Comparison of ENCODE assay signal across 1 cellular context in the genomic region with DNA sequence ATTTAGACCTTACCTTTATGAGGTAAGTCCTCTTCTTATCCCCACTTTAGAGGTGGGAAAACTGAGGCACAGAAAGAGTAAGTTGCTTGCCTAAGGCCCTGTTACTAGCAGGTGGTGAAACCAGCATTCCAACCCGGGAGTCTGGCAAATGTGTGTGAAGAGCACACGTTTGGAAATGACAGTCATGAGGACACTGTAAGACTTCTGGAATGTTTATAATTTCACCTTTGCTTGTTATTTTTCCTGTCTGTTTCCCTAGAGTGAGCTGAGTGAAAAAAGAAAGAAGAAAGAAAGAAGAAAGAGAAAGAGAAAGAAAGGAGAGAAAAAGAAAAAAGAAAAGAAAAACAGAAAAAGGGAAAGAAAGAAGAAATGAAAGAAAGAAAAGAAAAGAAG.
TF ChIP-seq lines count a peak whose summit lies in the region.

No MANE protein-coding gene starts in this region.

TF ChIP-seq in HepG2, 621 proteins besides CTCF, POLR2A, EP300 and RAD21 (continued from another document and continues in another):
- TF ChIP-seq, protein P1, sequence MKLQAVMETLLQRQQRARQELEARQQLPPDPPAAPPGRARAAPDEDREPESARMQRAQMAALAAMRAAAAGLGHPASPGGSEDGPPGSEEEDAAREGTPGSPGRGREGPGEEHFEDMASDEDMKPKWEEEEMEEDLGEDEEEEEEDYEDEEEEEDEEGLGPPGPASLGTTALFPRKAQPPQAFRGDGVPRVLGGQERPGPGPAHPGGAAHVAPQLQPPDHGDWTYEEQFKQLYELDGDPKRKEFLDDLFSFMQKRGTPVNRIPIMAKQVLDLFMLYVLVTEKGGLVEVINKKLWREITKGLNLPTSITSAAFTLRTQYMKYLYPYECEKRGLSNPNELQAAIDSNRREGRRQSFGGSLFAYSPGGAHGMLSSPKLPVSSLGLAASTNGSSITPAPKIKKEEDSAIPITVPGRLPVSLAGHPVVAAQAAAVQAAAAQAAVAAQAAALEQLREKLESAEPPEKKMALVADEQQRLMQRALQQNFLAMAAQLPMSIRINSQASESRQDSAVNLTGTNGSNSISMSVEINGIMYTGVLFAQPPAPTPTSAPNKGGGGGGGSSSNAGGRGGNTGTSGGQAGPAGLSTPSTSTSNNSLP (IDR thresholded peaks at IDR 0.05; ENCODE audit: low read depth, low read length): 0 out of 2 replicates have a peak, but pooled peaks have one; percentile 15
- TF ChIP-seq FOXM1 (CRISPR knock-in tag; IDR thresholded peaks at IDR 0.05) (no peak), CCAR2 (optimal IDR thresholded peaks at IDR 0.05; ENCODE audit: low read depth, low read length) (no peak), ZBTB42 (CRISPR knock-in tag; IDR thresholded peaks at IDR 0.05) (no peak), TOPORS (CRISPR knock-in tag; IDR thresholded peaks at IDR 0.05) (no peak), THAP11 (CRISPR knock-in tag; IDR thresholded peaks at IDR 0.05) (no peak), EHMT2 (IDR thresholded peaks at IDR 0.05; ENCODE audit: borderline replicate concordance, low read depth, low read length) (no peak; the same call in 1 of the 2 replicates), MYNN (CRISPR knock-in tag; IDR thresholded peaks at IDR 0.05; ENCODE audit: low read depth) (no peak), CHD4 (IDR thresholded peaks at IDR 0.05; ENCODE audit: borderline replicate concordance, low read length) (peak; percentile 99), TSC22D2 (CRISPR knock-in tag; IDR thresholded peaks at IDR 0.05; ENCODE audit: borderline replicate concordance) (no peak), ZFP36 (IDR thresholded peaks at IDR 0.05; ENCODE audit: borderline replicate concordance, low read depth, low read length, partially characterized antibody) (no peak), ASH2L (IDR thresholded peaks at IDR 0.05; ENCODE audit: insufficient read length, low read depth, low read length) (peak; percentile 21), KDM5B (CRISPR knock-in tag; IDR thresholded peaks at IDR 0.05; ENCODE audit: borderline replicate concordance) (no peak), ZFP36L2 (CRISPR knock-in tag; IDR thresholded peaks at IDR 0.05) (no peak), ZNF329 (CRISPR knock-in tag; IDR thresholded peaks at IDR 0.05; ENCODE audit: low read depth) (no peak), ZNF619 (CRISPR knock-in tag; IDR thresholded peaks at IDR 0.05) (no peak), ARNT (IDR thresholded peaks at IDR 0.05) (no peak), GATAD2A (CRISPR knock-in tag; IDR thresholded peaks at IDR 0.05) (0 out of 2 replicates have a peak, but pooled peaks have one; percentile 12), SOX5 (CRISPR knock-in tag; IDR thresholded peaks at IDR 0.05; ENCODE audit: borderline replicate concordance) (peak; percentile 32; the same call in 1 of the 2 replicates), RNF2 (conservative IDR thresholded peaks at IDR 0.05; ENCODE audit: low read depth) (no peak), SPEN (CRISPR knock-in tag; IDR thresholded peaks at IDR 0.05; ENCODE audit: low read depth) (0 out of 2 replicates have a peak, but pooled peaks have one; percentile 1), AHR (CRISPR knock-in tag; IDR thresholded peaks at IDR 0.05) (no peak), ZNF484 (CRISPR knock-in tag; IDR thresholded peaks at IDR 0.05; ENCODE audit: borderline replicate concordance, low read depth) (no peak), CHD2 (IDR thresholded peaks at IDR 0.05; ENCODE audit: low read depth, low read length) (no peak), MAFF (IDR thresholded peaks at IDR 0.05; ENCODE audit: low read depth, low read length) (no peak), BHLHE40 (IDR thresholded peaks at IDR 0.05; ENCODE audit: low read length) (peak; percentile 64; the same call in 1 of the 2 replicates), ZNF20 (CRISPR knock-in tag; IDR thresholded peaks at IDR 0.05) (no peak), SIX1 (CRISPR knock-in tag; IDR thresholded peaks at IDR 0.05; ENCODE audit: borderline replicate concordance) (no peak), ZNF644 (CRISPR knock-in tag; IDR thresholded peaks at IDR 0.05; ENCODE audit: low read depth) (no peak), TRIM24 (CRISPR knock-in tag; IDR thresholded peaks at IDR 0.05) (no peak), GABPA (IDR thresholded peaks at IDR 0.05; ENCODE audit: low read depth, low read length) (no peak), GABPA (CRISPR knock-in tag; IDR thresholded peaks at IDR 0.05; ENCODE audit: low read depth) (no peak), TEAD3 (CRISPR knock-in tag; optimal IDR thresholded peaks at IDR 0.05; ENCODE audit: borderline replicate concordance) (peak; percentile 89), ARHGAP35 (CRISPR knock-in tag; IDR thresholded peaks at IDR 0.05; ENCODE audit: borderline replicate concordance) (no peak), ZKSCAN1 (IDR thresholded peaks at IDR 0.05; ENCODE audit: low read length) (0 out of 2 replicates have a peak, but pooled peaks have one; percentile 11), RCOR2 (CRISPR knock-in tag; IDR thresholded peaks at IDR 0.05) (peak; percentile 94), ZMYM2 (CRISPR knock-in tag; IDR thresholded peaks at IDR 0.05) (no peak), KAT7 (CRISPR knock-in tag; IDR thresholded peaks at IDR 0.05; ENCODE audit: borderline replicate concordance) (no peak), ESRRA (CRISPR knock-in tag; IDR thresholded peaks at IDR 0.05; ENCODE audit: low read depth) (no peak), RFX5 (IDR thresholded peaks at IDR 0.05; ENCODE audit: low read depth, low read length) (no peak), ZNF660 (CRISPR knock-in tag; IDR thresholded peaks at IDR 0.05; ENCODE audit: borderline replicate concordance, low read depth) (no peak), ZNF274 (CRISPR knock-in tag; IDR thresholded peaks at IDR 0.05) (no peak), ZNF816 (CRISPR knock-in tag; IDR thresholded peaks at IDR 0.05; ENCODE audit: borderline replicate concordance) (no peak), NFIC (IDR thresholded peaks at IDR 0.05; ENCODE audit: low read length) (peak; percentile 13; the same call in 1 of the 2 replicates), ZNF430 (CRISPR knock-in tag; IDR thresholded peaks at IDR 0.05) (no peak), ZNF3 (CRISPR knock-in tag; IDR thresholded peaks at IDR 0.05) (peak; percentile 83), ZNF747 (CRISPR knock-in tag; IDR thresholded peaks at IDR 0.05; ENCODE audit: borderline replicate concordance) (no peak), ZNF10 (CRISPR knock-in tag; IDR thresholded peaks at IDR 0.05; ENCODE audit: borderline replicate concordance, low read depth) (no peak), THYN1 (CRISPR knock-in tag; IDR thresholded peaks at IDR 0.05; ENCODE audit: borderline replicate concordance, low read depth) (no peak), ZNF670 (CRISPR knock-in tag; IDR thresholded peaks at IDR 0.05; ENCODE audit: borderline replicate concordance) (no peak), ZNF451 (CRISPR knock-in tag; IDR thresholded peaks at IDR 0.05) (no peak)
- TF ChIP-seq, protein P2, sequence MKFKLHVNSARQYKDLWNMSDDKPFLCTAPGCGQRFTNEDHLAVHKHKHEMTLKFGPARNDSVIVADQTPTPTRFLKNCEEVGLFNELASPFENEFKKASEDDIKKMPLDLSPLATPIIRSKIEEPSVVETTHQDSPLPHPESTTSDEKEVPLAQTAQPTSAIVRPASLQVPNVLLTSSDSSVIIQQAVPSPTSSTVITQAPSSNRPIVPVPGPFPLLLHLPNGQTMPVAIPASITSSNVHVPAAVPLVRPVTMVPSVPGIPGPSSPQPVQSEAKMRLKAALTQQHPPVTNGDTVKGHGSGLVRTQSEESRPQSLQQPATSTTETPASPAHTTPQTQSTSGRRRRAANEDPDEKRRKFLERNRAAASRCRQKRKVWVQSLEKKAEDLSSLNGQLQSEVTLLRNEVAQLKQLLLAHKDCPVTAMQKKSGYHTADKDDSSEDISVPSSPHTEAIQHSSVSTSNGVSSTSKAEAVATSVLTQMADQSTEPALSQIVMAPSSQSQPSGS (CRISPR knock-in tag; IDR thresholded peaks at IDR 0.05): peak; percentile 6; the same call in 1 of the 2 replicates
- TF ChIP-seq, protein P3, sequence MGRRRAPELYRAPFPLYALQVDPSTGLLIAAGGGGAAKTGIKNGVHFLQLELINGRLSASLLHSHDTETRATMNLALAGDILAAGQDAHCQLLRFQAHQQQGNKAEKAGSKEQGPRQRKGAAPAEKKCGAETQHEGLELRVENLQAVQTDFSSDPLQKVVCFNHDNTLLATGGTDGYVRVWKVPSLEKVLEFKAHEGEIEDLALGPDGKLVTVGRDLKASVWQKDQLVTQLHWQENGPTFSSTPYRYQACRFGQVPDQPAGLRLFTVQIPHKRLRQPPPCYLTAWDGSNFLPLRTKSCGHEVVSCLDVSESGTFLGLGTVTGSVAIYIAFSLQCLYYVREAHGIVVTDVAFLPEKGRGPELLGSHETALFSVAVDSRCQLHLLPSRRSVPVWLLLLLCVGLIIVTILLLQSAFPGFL (CRISPR knock-in tag; IDR thresholded peaks at IDR 0.05): no peak
- TF ChIP-seq, protein P4, sequence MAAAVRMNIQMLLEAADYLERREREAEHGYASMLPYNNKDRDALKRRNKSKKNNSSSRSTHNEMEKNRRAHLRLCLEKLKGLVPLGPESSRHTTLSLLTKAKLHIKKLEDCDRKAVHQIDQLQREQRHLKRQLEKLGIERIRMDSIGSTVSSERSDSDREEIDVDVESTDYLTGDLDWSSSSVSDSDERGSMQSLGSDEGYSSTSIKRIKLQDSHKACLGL (CRISPR knock-in tag; IDR thresholded peaks at IDR 0.05): no peak
- TF ChIP-seq, protein P5, sequence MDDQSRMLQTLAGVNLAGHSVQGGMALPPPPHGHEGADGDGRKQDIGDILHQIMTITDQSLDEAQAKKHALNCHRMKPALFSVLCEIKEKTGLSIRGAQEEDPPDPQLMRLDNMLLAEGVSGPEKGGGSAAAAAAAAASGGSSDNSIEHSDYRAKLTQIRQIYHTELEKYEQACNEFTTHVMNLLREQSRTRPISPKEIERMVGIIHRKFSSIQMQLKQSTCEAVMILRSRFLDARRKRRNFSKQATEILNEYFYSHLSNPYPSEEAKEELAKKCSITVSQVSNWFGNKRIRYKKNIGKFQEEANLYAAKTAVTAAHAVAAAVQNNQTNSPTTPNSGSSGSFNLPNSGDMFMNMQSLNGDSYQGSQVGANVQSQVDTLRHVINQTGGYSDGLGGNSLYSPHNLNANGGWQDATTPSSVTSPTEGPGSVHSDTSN (CRISPR knock-in tag; IDR thresholded peaks at IDR 0.05; ENCODE audit: borderline replicate concordance): no peak
- TF ChIP-seq, protein P6, sequence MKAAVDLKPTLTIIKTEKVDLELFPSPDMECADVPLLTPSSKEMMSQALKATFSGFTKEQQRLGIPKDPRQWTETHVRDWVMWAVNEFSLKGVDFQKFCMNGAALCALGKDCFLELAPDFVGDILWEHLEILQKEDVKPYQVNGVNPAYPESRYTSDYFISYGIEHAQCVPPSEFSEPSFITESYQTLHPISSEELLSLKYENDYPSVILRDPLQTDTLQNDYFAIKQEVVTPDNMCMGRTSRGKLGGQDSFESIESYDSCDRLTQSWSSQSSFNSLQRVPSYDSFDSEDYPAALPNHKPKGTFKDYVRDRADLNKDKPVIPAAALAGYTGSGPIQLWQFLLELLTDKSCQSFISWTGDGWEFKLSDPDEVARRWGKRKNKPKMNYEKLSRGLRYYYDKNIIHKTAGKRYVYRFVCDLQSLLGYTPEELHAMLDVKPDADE (CRISPR knock-in tag; IDR thresholded peaks at IDR 0.05): no peak
- TF ChIP-seq, protein P7, sequence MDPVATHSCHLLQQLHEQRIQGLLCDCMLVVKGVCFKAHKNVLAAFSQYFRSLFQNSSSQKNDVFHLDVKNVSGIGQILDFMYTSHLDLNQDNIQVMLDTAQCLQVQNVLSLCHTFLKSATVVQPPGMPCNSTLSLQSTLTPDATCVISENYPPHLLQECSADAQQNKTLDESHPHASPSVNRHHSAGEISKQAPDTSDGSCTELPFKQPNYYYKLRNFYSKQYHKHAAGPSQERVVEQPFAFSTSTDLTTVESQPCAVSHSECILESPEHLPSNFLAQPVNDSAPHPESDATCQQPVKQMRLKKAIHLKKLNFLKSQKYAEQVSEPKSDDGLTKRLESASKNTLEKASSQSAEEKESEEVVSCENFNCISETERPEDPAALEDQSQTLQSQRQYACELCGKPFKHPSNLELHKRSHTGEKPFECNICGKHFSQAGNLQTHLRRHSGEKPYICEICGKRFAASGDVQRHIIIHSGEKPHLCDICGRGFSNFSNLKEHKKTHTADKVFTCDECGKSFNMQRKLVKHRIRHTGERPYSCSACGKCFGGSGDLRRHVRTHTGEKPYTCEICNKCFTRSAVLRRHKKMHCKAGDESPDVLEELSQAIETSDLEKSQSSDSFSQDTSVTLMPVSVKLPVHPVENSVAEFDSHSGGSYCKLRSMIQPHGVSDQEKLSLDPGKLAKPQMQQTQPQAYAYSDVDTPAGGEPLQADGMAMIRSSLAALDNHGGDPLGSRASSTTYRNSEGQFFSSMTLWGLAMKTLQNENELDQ (CRISPR knock-in tag; IDR thresholded peaks at IDR 0.05; ENCODE audit: borderline replicate concordance): no peak
- TF ChIP-seq, protein P8, sequence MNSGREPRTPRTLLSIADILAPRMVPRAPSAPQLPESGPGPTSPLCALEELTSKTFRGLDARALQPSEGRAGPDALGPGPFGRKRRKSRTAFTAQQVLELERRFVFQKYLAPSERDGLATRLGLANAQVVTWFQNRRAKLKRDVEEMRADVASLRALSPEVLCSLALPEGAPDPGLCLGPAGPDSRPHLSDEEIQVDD (CRISPR knock-in tag; IDR thresholded peaks at IDR 0.05; ENCODE audit: borderline replicate concordance): no peak
- TF ChIP-seq, protein P9, sequence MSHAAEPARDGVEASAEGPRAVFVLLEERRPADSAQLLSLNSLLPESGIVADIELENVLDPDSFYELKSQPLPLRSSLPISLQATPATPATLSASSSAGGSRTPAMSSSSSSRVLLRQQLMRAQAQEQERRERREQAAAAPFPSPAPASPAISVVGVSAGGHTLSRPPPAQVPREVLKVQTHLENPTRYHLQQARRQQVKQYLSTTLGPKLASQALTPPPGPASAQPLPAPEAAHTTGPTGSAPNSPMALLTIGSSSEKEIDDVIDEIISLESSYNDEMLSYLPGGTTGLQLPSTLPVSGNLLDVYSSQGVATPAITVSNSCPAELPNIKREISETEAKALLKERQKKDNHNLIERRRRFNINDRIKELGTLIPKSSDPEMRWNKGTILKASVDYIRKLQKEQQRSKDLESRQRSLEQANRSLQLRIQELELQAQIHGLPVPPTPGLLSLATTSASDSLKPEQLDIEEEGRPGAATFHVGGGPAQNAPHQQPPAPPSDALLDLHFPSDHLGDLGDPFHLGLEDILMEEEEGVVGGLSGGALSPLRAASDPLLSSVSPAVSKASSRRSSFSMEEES (CRISPR knock-in tag; IDR thresholded peaks at IDR 0.05): peak; percentile 64; the same call in 1 of the 2 replicates
- TF ChIP-seq, protein P10, sequence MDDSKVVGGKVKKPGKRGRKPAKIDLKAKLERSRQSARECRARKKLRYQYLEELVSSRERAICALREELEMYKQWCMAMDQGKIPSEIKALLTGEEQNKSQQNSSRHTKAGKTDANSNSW (CRISPR knock-in tag; IDR thresholded peaks at IDR 0.05; ENCODE audit: borderline replicate concordance): no peak
- TF ChIP-seq, protein P11, sequence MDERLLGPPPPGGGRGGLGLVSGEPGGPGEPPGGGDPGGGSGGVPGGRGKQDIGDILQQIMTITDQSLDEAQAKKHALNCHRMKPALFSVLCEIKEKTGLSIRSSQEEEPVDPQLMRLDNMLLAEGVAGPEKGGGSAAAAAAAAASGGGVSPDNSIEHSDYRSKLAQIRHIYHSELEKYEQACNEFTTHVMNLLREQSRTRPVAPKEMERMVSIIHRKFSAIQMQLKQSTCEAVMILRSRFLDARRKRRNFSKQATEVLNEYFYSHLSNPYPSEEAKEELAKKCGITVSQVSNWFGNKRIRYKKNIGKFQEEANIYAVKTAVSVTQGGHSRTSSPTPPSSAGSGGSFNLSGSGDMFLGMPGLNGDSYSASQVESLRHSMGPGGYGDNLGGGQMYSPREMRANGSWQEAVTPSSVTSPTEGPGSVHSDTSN (CRISPR knock-in tag; IDR thresholded peaks at IDR 0.05): no peak
